In the genomic region with DNA sequence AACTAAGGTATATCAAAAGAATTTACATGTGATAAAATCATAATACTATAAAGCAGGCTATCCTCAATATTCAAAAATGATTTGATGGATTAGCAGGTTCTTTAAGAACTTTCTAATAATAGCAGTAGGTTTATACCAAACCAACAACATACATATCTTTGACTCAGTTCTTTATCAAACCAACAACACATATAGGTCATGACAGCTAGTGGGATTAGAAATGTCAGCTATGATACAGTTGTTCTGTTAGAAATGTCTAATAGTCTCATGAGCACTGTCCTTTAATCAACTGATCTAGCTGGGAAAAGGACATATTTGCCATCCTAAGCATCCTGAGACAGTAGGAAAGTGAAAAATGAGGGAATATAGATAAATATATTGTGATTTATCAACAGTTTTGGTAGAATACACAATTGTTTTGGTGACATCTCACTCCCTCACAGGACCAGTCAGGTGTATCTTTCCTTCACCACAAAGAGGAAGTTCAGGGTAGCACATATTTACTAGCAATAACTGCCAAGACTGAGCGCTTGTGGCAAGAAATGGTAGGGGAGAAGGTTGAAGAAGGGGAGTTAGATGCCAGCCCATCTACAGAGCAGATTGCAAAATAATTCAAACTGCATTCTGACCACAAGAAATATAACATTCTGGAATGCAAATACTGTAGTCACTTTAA, we compare ENCODE assay signal across 8 cellular contexts.
DNase-seq lines count a peak whose midpoint lies in the region; ATAC-seq lines count a peak whose summit lies in the region.

No MANE protein-coding gene starts in this region.

- no peaks in the 10 kb centered on the region for H3K9me3 Mint-ChIP-seq in memory B cell

- DNase-seq in MV-4-11 (lab: John Stamatoyannopoulos, UW) (peak; percentile 61), memory B cell (ENCODE audit: low spot score in 2 of 2) (peak in 1 of 2 donors; percentile 64), NCI-H526 treated with DMSO at 0.1 percent for 48 hours (lab: John Stamatoyannopoulos, UW) (no peak), cerebellar cortex (ENCODE audit: low spot score) (no peak), HuH-7 (ENCODE audit: low spot score) (no peak), DMS153 (lab: John Stamatoyannopoulos, UW) (no peak)

- H3K36me3 Mint-ChIP-seq in memory B cell: peaks cover 9% of the 10 kb centered on the region

- peak overlapping the region; percentile 30 for H3K4me3 Mint-ChIP-seq in memory B cell

- ATAC-seq in GM18867 (IDR thresholded peaks at IDR 0.05; ENCODE audit: unreplicated experiment): peak; percentile 72
- ATAC-seq in HG02588 (IDR thresholded peaks at IDR 0.05; ENCODE audit: unreplicated experiment): peak; percentile 62
- ATAC-seq in memory B cell (ENCODE audit: low read depth): peak; percentile 78

- H3K27ac Mint-ChIP-seq in memory B cell: peak overlapping the region; percentile 94

- no peaks in the 10 kb centered on the region for H3K27me3 Mint-ChIP-seq in memory B cell

- H3K4me1 Mint-ChIP-seq in memory B cell: peaks cover 56% of the 10 kb centered on the region
